15 cellular contexts compared by ENCODE assay signal in the genomic region with DNA sequence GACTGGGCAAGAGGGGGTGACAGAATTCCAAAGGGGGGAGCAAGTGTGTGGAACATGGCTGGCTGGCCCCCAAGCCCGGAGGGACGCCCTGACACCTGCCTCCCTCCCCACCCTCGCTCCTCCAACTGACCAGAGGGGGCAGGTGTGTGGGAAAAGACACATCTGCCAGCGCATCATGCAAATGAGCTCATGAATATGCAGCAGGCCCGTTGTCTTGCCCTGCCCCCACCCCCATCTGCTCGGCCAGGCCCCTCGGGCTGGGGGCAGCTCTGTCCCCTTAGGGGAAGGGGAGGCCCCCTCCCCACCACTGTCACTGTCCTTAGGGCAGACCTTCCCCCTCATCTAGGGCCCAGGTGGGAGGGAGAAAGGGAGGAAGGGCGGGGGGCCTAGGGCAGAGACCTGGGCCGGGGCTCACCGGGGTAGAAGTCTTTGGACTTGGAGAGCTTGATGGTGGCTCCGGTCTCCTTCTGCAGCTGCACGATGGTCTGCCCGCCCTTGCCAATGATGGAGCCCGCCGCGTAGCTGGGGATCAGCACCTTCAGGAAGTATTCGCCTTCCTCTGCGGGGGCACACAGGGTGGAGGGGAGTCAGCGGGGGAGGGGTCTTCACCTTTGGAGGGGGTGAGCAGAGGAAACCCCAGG. TPM values are rescaled to one million over a fixed set of nuclear protein-coding genes. Genes with fewer than 3 reads are reported as not detected.
DNase-seq lines count a peak whose midpoint lies in the region; ATAC-seq, FAIRE-seq and TF ChIP-seq lines count a peak whose summit lies in the region.
"Had no signal": no experiment of that assay in that cellular context is flagged by ENCODE, and none has a peak within 500 bp of the region (broad histone marks: within the 10 kb centered on the region; RNA-seq: fewer than 3 reads in every experiment).

No MANE protein-coding gene starts in this region.

- no peak overlapping the region for H3K56ac ChIP-seq in H9 (ENCODE audit: insufficient read length, low read depth, low read length)

- no peak overlapping the region for H2BK20ac ChIP-seq in H9 (ENCODE audit: low read depth, low read length, poor library complexity, severe bottlenecking)

- H3K4me1 ChIP-seq in BLaER1 = peaks cover 90% of the 10 kb centered on the region
- H3K4me1 ChIP-seq in H9 (ENCODE audit: insufficient read depth, low read length) = no peaks in the 10 kb centered on the region

- no peak overlapping the region for H4K5ac ChIP-seq in H9 (ENCODE audit: insufficient read length, low read depth, low read length)

- ATAC-seq in GM21447 (IDR thresholded peaks at IDR 0.05; ENCODE audit: unreplicated experiment) (no peak), GM19397 (IDR thresholded peaks at IDR 0.05; ENCODE audit: unreplicated experiment) (no peak)

- H3K4me3 ChIP-seq in BLaER1 (no peak overlapping the region), iPS-18c (ENCODE audit: insufficient read depth, low read depth, low read length) (0 out of 2 replicates have a peak overlapping the region, but pooled peaks have one; percentile 15)

- H3K9ac ChIP-seq in BLaER1 = no peak overlapping the region
- no peak overlapping the region for H3K9ac ChIP-seq in H9 (ENCODE audit: extremely low read depth, insufficient read length, low read length)

- H3K23me2 ChIP-seq in H9 (ENCODE audit: insufficient read length, low read depth, low read length, poor library complexity, severe bottlenecking) = peaks cover 2% of the 10 kb centered on the region

- peak overlapping the region; percentile 38 to 67 for H3K4me3 Mint-ChIP-seq in H9
- H3K4me3 Mint-ChIP-seq: activated naive CD4-positive, alpha-beta T cell treated with anti-CD3 and anti-CD28 coated beads, Interleukin-2, amount 10 ng/mL, durations not matched to agents 7 days and 5 days had no signal

- H3K23ac ChIP-seq in H9 (ENCODE audit: insufficient read length, low read depth, low read length) = no peak overlapping the region

- H3K27ac Mint-ChIP-seq in H9 = peak overlapping the region in 1 of 3 experiments; percentile 36; a peak in 2 of 7 replicates
- H3K27ac Mint-ChIP-seq: activated naive CD4-positive, alpha-beta T cell treated with anti-CD3 and anti-CD28 coated beads, Interleukin-2, amount 10 ng/mL, durations not matched to agents 7 days and 5 days had no signal

- no peak overlapping the region for H3K18ac ChIP-seq in H9 (ENCODE audit: insufficient read length, low read depth, low read length)

- H3K36me3 Mint-ChIP-seq in H9 (ENCODE audit: insufficient read depth in 1 of 3, low read depth in 3 of 3) = peaks cover 6 to 26% (median 7%) of the 10 kb centered on the region in 3 experiments; a peak in 6 of 7 replicates
- H3K36me3 Mint-ChIP-seq: activated naive CD4-positive, alpha-beta T cell treated with anti-CD3 and anti-CD28 coated beads, Interleukin-2, amount 10 ng/mL, durations not matched to agents 7 days and 5 days had no signal

- peaks cover 8% of the 10 kb centered on the region; the same call in 1 of the 2 replicates for H3K36me3 ChIP-seq in BLaER1

- H3K4me1 Mint-ChIP-seq in H9 = peaks cover 11 to 21% of the 10 kb centered on the region in 2 experiments
- H3K4me1 Mint-ChIP-seq: activated naive CD4-positive, alpha-beta T cell treated with anti-CD3 and anti-CD28 coated beads, Interleukin-2, amount 10 ng/mL, durations not matched to agents 7 days and 5 days had no signal

- peaks cover 50% of the 10 kb centered on the region for H3K27me3 Mint-ChIP-seq in H9 (ENCODE audit: low read depth)

- H4K20me1 ChIP-seq in BLaER1 (no peaks in the 10 kb centered on the region), H9 (ENCODE audit: control insufficient read depth, insufficient read depth, insufficient read length) (peaks cover 3% of the 10 kb centered on the region)

- no peak overlapping the region for H2BK12ac ChIP-seq in H9 (ENCODE audit: insufficient read length, low read depth, low read length)

- peaks cover 8% of the 10 kb centered on the region; the same call in 1 of the 2 replicates for H3K9me3 ChIP-seq in BLaER1
- H3K9me3 ChIP-seq in H9 (ENCODE audit: control insufficient read depth, low read depth, low read length) = no peaks in the 10 kb centered on the region
- H3K9me3 ChIP-seq in iPS-18c (ENCODE audit: control insufficient read depth, insufficient read depth, low read length) = no peaks in the 10 kb centered on the region

- peak; percentile 61 for TF ChIP-seq CTCF in H9 (conservative IDR thresholded peaks at IDR 0.05)

- H3K27me3 ChIP-seq in BLaER1 = no peaks in the 10 kb centered on the region
- H3K27me3 ChIP-seq in H9 (ENCODE audit: insufficient read depth, low read length) = no peaks in the 10 kb centered on the region

- no peak overlapping the region for H2BK5ac ChIP-seq in H9 (ENCODE audit: insufficient read length, low read length)

- DNase-seq in H9 = peak; percentile 87
- DNase-seq in SK-N-DZ (ENCODE audit: low spot score) = peak; percentile 12
- no peak for DNase-seq in urothelium cell line (ENCODE audit: low spot score)
- no peak for DNase-seq in inferior parietal cortex (ENCODE audit: extremely low spot score)
- DNase-seq: activated naive CD4-positive, alpha-beta T cell treated with anti-CD3 and anti-CD28 coated beads, Interleukin-2, amount 10 ng/mL, durations not matched to agents 7 days and 5 days; C1 segment of cervical spinal cord; GF-D8; NCI-H2171 treated with DMSO at 0.1 percent for 48 hours; small intestine had no signal

- H3K79me1 ChIP-seq in H9 (ENCODE audit: insufficient read depth, low read depth, low read length, poor library complexity, severe bottlenecking) = no peaks in the 10 kb centered on the region

- no peak for FAIRE-seq in urothelium cell line (lab: Jason Lieb, UNC)
- FAIRE-seq: islet of Langerhans, small intestine had no signal

- no peak overlapping the region for H2AFZ ChIP-seq in H9 (ENCODE audit: low read length)

- no peak overlapping the region for H2BK120ac ChIP-seq in H9 (ENCODE audit: low read depth, low read length, poor library complexity, severe bottlenecking)

- no peak overlapping the region for H3K14ac ChIP-seq in H9 (ENCODE audit: insufficient read depth, low read length)

- no peak overlapping the region for H3K4ac ChIP-seq in H9 (ENCODE audit: low read depth, low read length)

- no peak overlapping the region for H4K8ac ChIP-seq in H9 (replicated peaks; ENCODE audit: insufficient read length, low read depth, low read length)

- H3K79me2 ChIP-seq in H9 (ENCODE audit: insufficient read depth, low read length) = no peaks in the 10 kb centered on the region

- no peak overlapping the region for H4K91ac ChIP-seq in H9 (ENCODE audit: insufficient read length, low read depth, low read length)

- H3K9me3 Mint-ChIP-seq in H9 = no peaks in the 10 kb centered on the region
- H3K9me3 Mint-ChIP-seq: activated naive CD4-positive, alpha-beta T cell treated with anti-CD3 and anti-CD28 coated beads, Interleukin-2, amount 10 ng/mL, durations not matched to agents 7 days and 5 days had no signal

- H2AK5ac ChIP-seq in H9 (ENCODE audit: insufficient read length, low read length) = no peak overlapping the region

- H3K4me2 ChIP-seq in BLaER1 (peak overlapping the region; percentile 68), H9 (ENCODE audit: insufficient read depth, insufficient read length, low read length) (no peak overlapping the region)

- H2BK15ac ChIP-seq in H9 (ENCODE audit: low read depth, low read length) = no peak overlapping the region

- H3T11ph ChIP-seq in H9 (ENCODE audit: low read length) = no peak overlapping the region

- no peak overlapping the region for H3K27ac ChIP-seq in BLaER1
- H3K27ac ChIP-seq in H9 (ENCODE audit: insufficient read length, low read depth, low read length) = no peak overlapping the region

- WGBS in H9 (ENCODE audit: extremely low coverage, insufficient read length, low lambda C conversion rate) = no CpG with 5 or more reads among the region's 19 CpGs

RNA-seq across cellular contexts. Expression of a gene that starts 12.9 kb away (rescaled TPM):
- total RNA-seq in H9 (2021) = 8.8 and 8.9 TPM in 2 replicates
- polyA plus RNA-seq in SK-N-DZ (2014; cell fraction: cytosol; rRNA removed) = 2.9 and 3.0 TPM in 2 replicates
- 1.1 and 3.3 TPM in 2 replicates for polyA plus RNA-seq in SK-N-DZ (2014; cell fraction: nucleus; rRNA removed)
- total RNA-seq: LHCN-M2 had no signal

RNA-seq across cellular contexts. Expression of a gene that starts 34.6 kb away (rescaled TPM):
- total RNA-seq in H9 (2021) = 15.9 and 16.9 TPM in 2 replicates
- 4.8 and 7.0 TPM in 2 replicates for polyA plus RNA-seq in SK-N-DZ (2014; cell fraction: cytosol; rRNA removed)
- 17.0 and 17.9 TPM in 2 replicates for polyA plus RNA-seq in SK-N-DZ (2014; cell fraction: nucleus; rRNA removed)

RNA-seq across cellular contexts. Expression of a gene that starts 46.1 kb away (rescaled TPM):
- total RNA-seq in H9 (2021) = not detected in 2 replicates
- not detected in 2 replicates for polyA plus RNA-seq in SK-N-DZ (2014; cell fraction: cytosol; rRNA removed)
- not detected in 2 replicates for polyA plus RNA-seq in SK-N-DZ (2014; cell fraction: nucleus; rRNA removed)
- total RNA-seq: LHCN-M2 had no signal
- polyA plus RNA-seq: small intestine had no signal

RNA-seq across cellular contexts. Expression of a gene that starts 58.3 kb away (rescaled TPM):
- 9.0 and 9.5 TPM in 2 replicates for total RNA-seq in H9 (2021)
- 0.79 and 1.1 TPM in 2 replicates for polyA plus RNA-seq in SK-N-DZ (2014; cell fraction: cytosol; rRNA removed)
- 0.52 and 0.67 TPM in 2 replicates for polyA plus RNA-seq in SK-N-DZ (2014; cell fraction: nucleus; rRNA removed)

Comparison
In these comparisons a context has a peak if more than half of its experiments do, and no peak if none do; other contexts are left out.
1. DNase-seq: peak in H9 (single experiment) and SK-N-DZ (single experiment); none in urothelium cell line (single experiment) and inferior parietal cortex (single experiment).